ENCODE assay signal across 13 cellular contexts in genomic region chr20:33693741-33694645, GRCh38. TPM values are rescaled to one million over a fixed set of nuclear protein-coding genes. Genes with fewer than 3 reads are reported as not detected.
DNase-seq lines count a peak whose midpoint lies in the region; ATAC-seq, FAIRE-seq and TF ChIP-seq lines count a peak whose summit lies in the region.
"Had no signal": no experiment of that assay in that cellular context is flagged by ENCODE, and none has a peak within 500 bp of the region (broad histone marks: within the 10 kb centered on the region; RNA-seq: fewer than 3 reads in every experiment).

No MANE protein-coding gene starts in this region.

- peak overlapping the region in 9 of 11 experiments; percentile 9 to 65 (median 52); a peak in 17 of 22 replicates for H3K27ac ChIP-seq in BLaER1 treated with 17β-estradiol and CSF1 and Interleukin-3, amounts not matched to agents 10 nM and 100 nM
- H3K27ac ChIP-seq in left ventricle myocardium inferior (replicated peaks) = peak overlapping the region; percentile 55

- no peak for FAIRE-seq in D721Med (lab: Jason Lieb, UNC)
- FAIRE-seq: GM12892 had no signal

- peak; percentile 45 for DNase-seq in SK-N-DZ (ENCODE audit: low spot score)
- DNase-seq in left ventricle myocardium inferior = peak; percentile 53
- DNase-seq in posterior cingulate gyrus = peak; percentile 66 to 95 (median 78)
- no peak for DNase-seq in activated CD8-positive, alpha-beta memory T cell treated with anti-CD3 and anti-CD28 coated beads, Interleukin-2, amount 50 U/mL, for 48 hours
- no peak for DNase-seq in D721Med (ENCODE audit: insufficient read length, low spot score)
- DNase-seq: activated T-cell treated with anti-CD3 and anti-CD28 coated beads, Interleukin-2, amount 50 U/mL, for 48 hours; cerebellar nuclear complex; Karpas-422; NK-92 treated with Interleukin-12 subunit alpha and Interleukin-12 subunit beta, amount 100 ng/mL, for 24 hours had no signal

- H3K4me2 ChIP-seq in BLaER1 treated with 17β-estradiol and CSF1 and Interleukin-3, amounts not matched to agents 10 nM and 100 nM = peak overlapping the region; percentile 16 to 96 (median 84); a peak in 21 of 22 replicates

- H3K27me3 ChIP-seq in BLaER1 treated with 17β-estradiol and CSF1 and Interleukin-3, amounts not matched to agents 10 nM and 100 nM = no peaks in the 10 kb centered on the region
- H3K27me3 ChIP-seq in left ventricle myocardium inferior (ENCODE audit: low read depth) = no peaks in the 10 kb centered on the region

- H3K9me3 ChIP-seq in BLaER1 treated with 17β-estradiol and CSF1 and Interleukin-3, amounts not matched to agents 10 nM and 100 nM (replicated peaks in 1 of 11) = peaks cover 11 to 17% (median 15%) of the 10 kb centered on the region in 11 experiments; a peak in 17 of 22 replicates
- H3K9me3 ChIP-seq in left ventricle myocardium inferior (replicated peaks) = no peaks in the 10 kb centered on the region

- H3K4me1 ChIP-seq in BLaER1 treated with 17β-estradiol and CSF1 and Interleukin-3, amounts not matched to agents 10 nM and 100 nM = peaks cover 35 to 74% (median 60%) of the 10 kb centered on the region in 10 experiments
- H3K4me1 ChIP-seq in left ventricle myocardium inferior = peaks cover 11% of the 10 kb centered on the region

- H3K9ac ChIP-seq in BLaER1 treated with 17β-estradiol and CSF1 and Interleukin-3, amounts not matched to agents 10 nM and 100 nM = peak overlapping the region in 10 of 11 experiments; percentile 17 to 66 (median 50); a peak in 18 of 22 replicates

- TF ChIP-seq CTCF in left ventricle myocardium inferior (IDR thresholded peaks at IDR 0.05; ENCODE audit: borderline replicate concordance) = no peak
- TF ChIP-seq CTCF in D721Med (IDR thresholded peaks at IDR 0.05; ENCODE audit: insufficient read depth, missing control alignments) = no peak

- no peaks in the 10 kb centered on the region for H4K20me1 ChIP-seq in BLaER1 treated with 17β-estradiol and CSF1 and Interleukin-3, amounts not matched to agents 10 nM and 100 nM

- intact Hi-C loops in left ventricle myocardium inferior (cut with micrococcal nuclease) = no loop called here
- intact Hi-C loops in posterior cingulate gyrus (cut with DNase I) = no loop called here

- ATAC-seq in HG02571 (IDR thresholded peaks at IDR 0.05; ENCODE audit: unreplicated experiment) = no peak
- ATAC-seq in HG03520 (IDR thresholded peaks at IDR 0.05; ENCODE audit: unreplicated experiment) = no peak

- no peaks in the 10 kb centered on the region for H3K36me3 ChIP-seq in BLaER1 treated with 17β-estradiol and CSF1 and Interleukin-3, amounts not matched to agents 10 nM and 100 nM
- H3K36me3 ChIP-seq in left ventricle myocardium inferior = no peaks in the 10 kb centered on the region

- no peak overlapping the region for H3K4me3 ChIP-seq in BLaER1 treated with 17β-estradiol and CSF1 and Interleukin-3, amounts not matched to agents 10 nM and 100 nM
- H3K4me3 ChIP-seq in left ventricle myocardium inferior = no peak overlapping the region

RNA-seq across cellular contexts. Expression of gene E2F1, which starts 7.8 kb away (rescaled TPM):
- polyA plus RNA-seq in SK-N-DZ (2014; cell fraction: cytosol; rRNA removed) = 217 and 226 TPM in 2 replicates
- 524 and 528 TPM in 2 replicates for polyA plus RNA-seq in SK-N-DZ (2014; cell fraction: nucleus; rRNA removed)
- 1.2 TPM for total RNA-seq in left ventricle myocardium inferior

RNA-seq across cellular contexts. Expression of gene NECAB3, which starts 19.8 kb away (rescaled TPM):
- polyA plus RNA-seq in SK-N-DZ (2014; cell fraction: cytosol; rRNA removed) = 83.8 and 101 TPM in 2 replicates
- 281 and 314 TPM in 2 replicates for polyA plus RNA-seq in SK-N-DZ (2014; cell fraction: nucleus; rRNA removed)
- total RNA-seq in left ventricle myocardium inferior = 81.3 TPM

RNA-seq across cellular contexts. Expression of gene PXMP4, which starts 26.1 kb away (rescaled TPM):
- polyA plus RNA-seq in SK-N-DZ (2014; cell fraction: cytosol; rRNA removed) = 23.8 and 29.7 TPM in 2 replicates
- 10.2 and 12.1 TPM in 2 replicates for polyA plus RNA-seq in SK-N-DZ (2014; cell fraction: nucleus; rRNA removed)
- 13.5 TPM for total RNA-seq in left ventricle myocardium inferior

RNA-seq across cellular contexts. Expression of gene ACTL10, which starts 27.2 kb away (rescaled TPM):
- 0.80 and 1.2 TPM in 2 replicates for polyA plus RNA-seq in SK-N-DZ (2014; cell fraction: cytosol; rRNA removed)
- polyA plus RNA-seq in SK-N-DZ (2014; cell fraction: nucleus; rRNA removed) = 0.43 and 0.94 TPM in 2 replicates
- total RNA-seq in left ventricle myocardium inferior = 0.22 TPM

RNA-seq across cellular contexts. Expression of gene C20orf144, which starts 31.9 kb away (rescaled TPM):
- polyA plus RNA-seq in SK-N-DZ (2014; cell fraction: cytosol; rRNA removed) = 0.09 and 0.85 TPM in 2 replicates
- polyA plus RNA-seq in SK-N-DZ (2014; cell fraction: nucleus; rRNA removed) = not detected in 2 replicates
- total RNA-seq in left ventricle myocardium inferior = not detected

Comparison
In these comparisons a context has a peak if more than half of its experiments do, and no peak if none do; other contexts are left out.
1. DNase-seq: peak in SK-N-DZ (single experiment), left ventricle myocardium inferior (single experiment) and posterior cingulate gyrus (10 of 10); none in activated CD8-positive, alpha-beta memory T cell treated with anti-CD3 and anti-CD28 coated beads, Interleukin-2, amount 50 U/mL, for 48 hours (single experiment) and D721Med (single experiment).